In the genomic region with DNA sequence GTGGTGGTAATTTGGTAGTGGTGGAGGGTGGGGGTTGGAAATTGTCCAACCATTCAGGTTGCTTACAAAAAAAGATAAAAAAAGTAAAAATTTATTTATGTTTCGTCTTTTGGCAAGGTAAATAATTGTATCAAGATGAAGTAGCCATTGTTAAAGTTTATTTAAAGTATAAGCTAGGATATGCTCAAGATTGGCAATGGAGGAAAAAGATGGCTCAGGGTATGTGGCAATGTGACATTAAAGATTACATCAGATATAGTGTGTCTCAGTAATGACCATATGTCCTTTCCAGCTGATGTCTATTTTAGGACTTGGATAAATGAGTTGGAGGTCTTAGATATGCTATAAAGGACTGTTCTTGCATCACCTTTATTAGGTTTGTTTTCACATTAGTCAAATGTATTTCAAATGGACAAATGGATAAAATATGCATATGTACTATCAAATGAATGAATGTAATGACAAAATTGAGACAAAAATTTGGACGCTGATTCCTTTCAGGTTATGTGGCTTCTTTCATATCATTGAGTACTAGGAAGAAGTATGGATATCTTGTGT, we compare ENCODE assay signal across 1 cellular context.
TF ChIP-seq lines count a peak whose summit lies in the region.

No MANE protein-coding gene starts in this region.

TF ChIP-seq in K562, 482 proteins besides CTCF, POLR2A, EP300 and RAD21 (continued from another document and continues in another):
- TF ChIP-seq, protein P1, sequence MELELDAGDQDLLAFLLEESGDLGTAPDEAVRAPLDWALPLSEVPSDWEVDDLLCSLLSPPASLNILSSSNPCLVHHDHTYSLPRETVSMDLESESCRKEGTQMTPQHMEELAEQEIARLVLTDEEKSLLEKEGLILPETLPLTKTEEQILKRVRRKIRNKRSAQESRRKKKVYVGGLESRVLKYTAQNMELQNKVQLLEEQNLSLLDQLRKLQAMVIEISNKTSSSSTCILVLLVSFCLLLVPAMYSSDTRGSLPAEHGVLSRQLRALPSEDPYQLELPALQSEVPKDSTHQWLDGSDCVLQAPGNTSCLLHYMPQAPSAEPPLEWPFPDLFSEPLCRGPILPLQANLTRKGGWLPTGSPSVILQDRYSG (tag; conservative IDR thresholded peaks at IDR 0.05; ENCODE audit: low read depth), result 0 out of 2 replicates have a peak, but pooled peaks have one; percentile 52
- no peak for TF ChIP-seq MAFF (IDR thresholded peaks at IDR 0.05; ENCODE audit: low read length)
- no peak for TF ChIP-seq RHOXF2B (CRISPR knock-in tag; conservative IDR thresholded peaks at IDR 0.05)
- TF ChIP-seq, protein P2, sequence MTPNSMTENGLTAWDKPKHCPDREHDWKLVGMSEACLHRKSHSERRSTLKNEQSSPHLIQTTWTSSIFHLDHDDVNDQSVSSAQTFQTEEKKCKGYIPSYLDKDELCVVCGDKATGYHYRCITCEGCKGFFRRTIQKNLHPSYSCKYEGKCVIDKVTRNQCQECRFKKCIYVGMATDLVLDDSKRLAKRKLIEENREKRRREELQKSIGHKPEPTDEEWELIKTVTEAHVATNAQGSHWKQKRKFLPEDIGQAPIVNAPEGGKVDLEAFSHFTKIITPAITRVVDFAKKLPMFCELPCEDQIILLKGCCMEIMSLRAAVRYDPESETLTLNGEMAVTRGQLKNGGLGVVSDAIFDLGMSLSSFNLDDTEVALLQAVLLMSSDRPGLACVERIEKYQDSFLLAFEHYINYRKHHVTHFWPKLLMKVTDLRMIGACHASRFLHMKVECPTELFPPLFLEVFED (CRISPR knock-in tag; conservative IDR thresholded peaks at IDR 0.05), result no peak
- TF ChIP-seq, protein P3, sequence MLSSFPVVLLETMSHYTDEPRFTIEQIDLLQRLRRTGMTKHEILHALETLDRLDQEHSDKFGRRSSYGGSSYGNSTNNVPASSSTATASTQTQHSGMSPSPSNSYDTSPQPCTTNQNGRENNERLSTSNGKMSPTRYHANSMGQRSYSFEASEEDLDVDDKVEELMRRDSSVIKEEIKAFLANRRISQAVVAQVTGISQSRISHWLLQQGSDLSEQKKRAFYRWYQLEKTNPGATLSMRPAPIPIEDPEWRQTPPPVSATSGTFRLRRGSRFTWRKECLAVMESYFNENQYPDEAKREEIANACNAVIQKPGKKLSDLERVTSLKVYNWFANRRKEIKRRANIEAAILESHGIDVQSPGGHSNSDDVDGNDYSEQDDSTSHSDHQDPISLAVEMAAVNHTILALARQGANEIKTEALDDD (IDR thresholded peaks at IDR 0.05), result no peak
- TF ChIP-seq ZNF175 (CRISPR knock-in tag; IDR thresholded peaks at IDR 0.05; ENCODE audit: low read depth), result no peak
- no peak; the same call in 1 of the 2 replicates for TF ChIP-seq GABPA (tag; conservative IDR thresholded peaks at IDR 0.05; ENCODE audit: low read depth)
- TF ChIP-seq IFI16 (CRISPR knock-in tag; IDR thresholded peaks at IDR 0.05), result no peak
- TF ChIP-seq SOX6 (IDR thresholded peaks at IDR 0.05), result peak; percentile 7; the same call in 1 of the 2 replicates
- no peak for TF ChIP-seq SNRNP70 (optimal IDR thresholded peaks at IDR 0.05; ENCODE audit: low read depth, low read length)
- TF ChIP-seq ZNF57 (CRISPR knock-in tag; IDR thresholded peaks at IDR 0.05), result no peak
- TF ChIP-seq ZBTB7A (IDR thresholded peaks at IDR 0.05; ENCODE audit: borderline replicate concordance, control insufficient read depth, low read depth, low read length), result no peak
- TF ChIP-seq MEIS2 (IDR thresholded peaks at IDR 0.05; ENCODE audit: partially characterized antibody), result peak; percentile 68
- no peak for TF ChIP-seq CHD1 (IDR thresholded peaks at IDR 0.05; ENCODE audit: low read length)
- TF ChIP-seq ZNF253 (CRISPR knock-in tag; conservative IDR thresholded peaks at IDR 0.05), result no peak
- no peak for TF ChIP-seq ZFP1 (CRISPR knock-in tag; IDR thresholded peaks at IDR 0.05)
- TF ChIP-seq ZNF347 (CRISPR knock-in tag; IDR thresholded peaks at IDR 0.05; ENCODE audit: low read depth), result no peak
- TF ChIP-seq RFX7 (CRISPR knock-in tag; IDR thresholded peaks at IDR 0.05), result no peak
- TF ChIP-seq ZC3H8 (IDR thresholded peaks at IDR 0.05), result no peak
- no peak for TF ChIP-seq NUFIP1 (IDR thresholded peaks at IDR 0.05; ENCODE audit: partially characterized antibody)
- TF ChIP-seq, protein P4, sequence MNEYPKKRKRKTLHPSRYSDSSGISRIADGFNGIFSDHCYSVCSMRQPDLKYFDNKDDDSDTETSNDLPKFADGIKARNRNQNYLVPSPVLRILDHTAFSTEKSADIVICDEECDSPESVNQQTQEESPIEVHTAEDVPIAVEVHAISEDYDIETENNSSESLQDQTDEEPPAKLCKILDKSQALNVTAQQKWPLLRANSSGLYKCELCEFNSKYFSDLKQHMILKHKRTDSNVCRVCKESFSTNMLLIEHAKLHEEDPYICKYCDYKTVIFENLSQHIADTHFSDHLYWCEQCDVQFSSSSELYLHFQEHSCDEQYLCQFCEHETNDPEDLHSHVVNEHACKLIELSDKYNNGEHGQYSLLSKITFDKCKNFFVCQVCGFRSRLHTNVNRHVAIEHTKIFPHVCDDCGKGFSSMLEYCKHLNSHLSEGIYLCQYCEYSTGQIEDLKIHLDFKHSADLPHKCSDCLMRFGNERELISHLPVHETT (CRISPR knock-in tag; conservative IDR thresholded peaks at IDR 0.05 in 1 of 2, IDR thresholded peaks at IDR 0.05 in 1 of 2), result peak in 1 of 2 experiments; percentile 65; a peak in 2 of 4 replicates
- no peak for TF ChIP-seq MAFG (tag; conservative IDR thresholded peaks at IDR 0.05)
- TF ChIP-seq, protein P5, sequence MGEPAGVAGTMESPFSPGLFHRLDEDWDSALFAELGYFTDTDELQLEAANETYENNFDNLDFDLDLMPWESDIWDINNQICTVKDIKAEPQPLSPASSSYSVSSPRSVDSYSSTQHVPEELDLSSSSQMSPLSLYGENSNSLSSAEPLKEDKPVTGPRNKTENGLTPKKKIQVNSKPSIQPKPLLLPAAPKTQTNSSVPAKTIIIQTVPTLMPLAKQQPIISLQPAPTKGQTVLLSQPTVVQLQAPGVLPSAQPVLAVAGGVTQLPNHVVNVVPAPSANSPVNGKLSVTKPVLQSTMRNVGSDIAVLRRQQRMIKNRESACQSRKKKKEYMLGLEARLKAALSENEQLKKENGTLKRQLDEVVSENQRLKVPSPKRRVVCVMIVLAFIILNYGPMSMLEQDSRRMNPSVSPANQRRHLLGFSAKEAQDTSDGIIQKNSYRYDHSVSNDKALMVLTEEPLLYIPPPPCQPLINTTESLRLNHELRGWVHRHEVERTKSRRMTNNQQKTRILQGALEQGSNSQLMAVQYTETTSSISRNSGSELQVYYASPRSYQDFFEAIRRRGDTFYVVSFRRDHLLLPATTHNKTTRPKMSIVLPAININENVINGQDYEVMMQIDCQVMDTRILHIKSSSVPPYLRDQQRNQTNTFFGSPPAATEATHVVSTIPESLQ (CRISPR knock-in tag; IDR thresholded peaks at IDR 0.05), result no peak
- peak; percentile 62; the same call in 1 of the 2 replicates for TF ChIP-seq PTRF (tag; IDR thresholded peaks at IDR 0.05)
- no peak for TF ChIP-seq ZNF197 (CRISPR knock-in tag; IDR thresholded peaks at IDR 0.05; ENCODE audit: low read depth)
- TF ChIP-seq BHLHE40 (IDR thresholded peaks at IDR 0.05; ENCODE audit: low read length), result no peak
- no peak for TF ChIP-seq GATAD2A (IDR thresholded peaks at IDR 0.05)
- TF ChIP-seq MAFK (IDR thresholded peaks at IDR 0.05; ENCODE audit: low read length), result no peak
- TF ChIP-seq TCF7 (IDR thresholded peaks at IDR 0.05; ENCODE audit: borderline replicate concordance), result no peak
- no peak for TF ChIP-seq ZNF134 (CRISPR knock-in tag; conservative IDR thresholded peaks at IDR 0.05)
- no peak for TF ChIP-seq NR1H2 (CRISPR knock-in tag; IDR thresholded peaks at IDR 0.05)
- no peak for TF ChIP-seq PRMT5 (CRISPR knock-in tag; IDR thresholded peaks at IDR 0.05)
- no peak for TF ChIP-seq RBM39 (optimal IDR thresholded peaks at IDR 0.05; ENCODE audit: low read depth, low read length)
- no peak for TF ChIP-seq NFIX (CRISPR knock-in tag; IDR thresholded peaks at IDR 0.05; ENCODE audit: low read depth)
- no peak for TF ChIP-seq MYBL2 (IDR thresholded peaks at IDR 0.05; ENCODE audit: low read depth)
- TF ChIP-seq MYBL2 (CRISPR knock-in tag; IDR thresholded peaks at IDR 0.05; ENCODE audit: borderline replicate concordance), result no peak
- TF ChIP-seq, protein P6, sequence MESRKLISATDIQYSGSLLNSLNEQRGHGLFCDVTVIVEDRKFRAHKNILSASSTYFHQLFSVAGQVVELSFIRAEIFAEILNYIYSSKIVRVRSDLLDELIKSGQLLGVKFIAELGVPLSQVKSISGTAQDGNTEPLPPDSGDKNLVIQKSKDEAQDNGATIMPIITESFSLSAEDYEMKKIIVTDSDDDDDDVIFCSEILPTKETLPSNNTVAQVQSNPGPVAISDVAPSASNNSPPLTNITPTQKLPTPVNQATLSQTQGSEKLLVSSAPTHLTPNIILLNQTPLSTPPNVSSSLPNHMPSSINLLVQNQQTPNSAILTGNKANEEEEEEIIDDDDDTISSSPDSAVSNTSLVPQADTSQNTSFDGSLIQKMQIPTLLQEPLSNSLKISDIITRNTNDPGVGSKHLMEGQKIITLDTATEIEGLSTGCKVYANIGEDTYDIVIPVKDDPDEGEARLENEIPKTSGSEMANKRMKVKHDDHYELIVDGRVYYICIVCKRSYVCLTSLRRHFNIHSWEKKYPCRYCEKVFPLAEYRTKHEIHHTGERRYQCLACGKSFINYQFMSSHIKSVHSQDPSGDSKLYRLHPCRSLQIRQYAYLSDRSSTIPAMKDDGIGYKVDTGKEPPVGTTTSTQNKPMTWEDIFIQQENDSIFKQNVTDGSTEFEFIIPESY (CRISPR knock-in tag; IDR thresholded peaks at IDR 0.05), result no peak
- TF ChIP-seq STAT5B (CRISPR knock-in tag; IDR thresholded peaks at IDR 0.05), result 0 out of 2 replicates have a peak, but pooled peaks have one; percentile 44
- TF ChIP-seq MYC (IDR thresholded peaks at IDR 0.05; ENCODE audit: low read depth, low read length), result peak; percentile 76
- TF ChIP-seq MYC (CRISPR knock-in tag; IDR thresholded peaks at IDR 0.05; ENCODE audit: borderline replicate concordance, low read depth), result 0 out of 2 replicates have a peak, but pooled peaks have one; percentile 30
- TF ChIP-seq, protein P7, sequence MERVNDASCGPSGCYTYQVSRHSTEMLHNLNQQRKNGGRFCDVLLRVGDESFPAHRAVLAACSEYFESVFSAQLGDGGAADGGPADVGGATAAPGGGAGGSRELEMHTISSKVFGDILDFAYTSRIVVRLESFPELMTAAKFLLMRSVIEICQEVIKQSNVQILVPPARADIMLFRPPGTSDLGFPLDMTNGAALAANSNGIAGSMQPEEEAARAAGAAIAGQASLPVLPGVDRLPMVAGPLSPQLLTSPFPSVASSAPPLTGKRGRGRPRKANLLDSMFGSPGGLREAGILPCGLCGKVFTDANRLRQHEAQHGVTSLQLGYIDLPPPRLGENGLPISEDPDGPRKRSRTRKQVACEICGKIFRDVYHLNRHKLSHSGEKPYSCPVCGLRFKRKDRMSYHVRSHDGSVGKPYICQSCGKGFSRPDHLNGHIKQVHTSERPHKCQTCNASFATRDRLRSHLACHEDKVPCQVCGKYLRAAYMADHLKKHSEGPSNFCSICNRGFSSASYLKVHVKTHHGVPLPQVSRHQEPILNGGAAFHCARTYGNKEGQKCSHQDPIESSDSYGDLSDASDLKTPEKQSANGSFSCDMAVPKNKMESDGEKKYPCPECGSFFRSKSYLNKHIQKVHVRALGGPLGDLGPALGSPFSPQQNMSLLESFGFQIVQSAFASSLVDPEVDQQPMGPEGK (CRISPR knock-in tag; IDR thresholded peaks at IDR 0.05; ENCODE audit: borderline replicate concordance), result no peak
- TF ChIP-seq ZNF644 (tag; IDR thresholded peaks at IDR 0.05; ENCODE audit: low read depth), result no peak
- TF ChIP-seq ZNF764 (CRISPR knock-in tag; IDR thresholded peaks at IDR 0.05; ENCODE audit: low read depth), result no peak
- TF ChIP-seq, protein P8, sequence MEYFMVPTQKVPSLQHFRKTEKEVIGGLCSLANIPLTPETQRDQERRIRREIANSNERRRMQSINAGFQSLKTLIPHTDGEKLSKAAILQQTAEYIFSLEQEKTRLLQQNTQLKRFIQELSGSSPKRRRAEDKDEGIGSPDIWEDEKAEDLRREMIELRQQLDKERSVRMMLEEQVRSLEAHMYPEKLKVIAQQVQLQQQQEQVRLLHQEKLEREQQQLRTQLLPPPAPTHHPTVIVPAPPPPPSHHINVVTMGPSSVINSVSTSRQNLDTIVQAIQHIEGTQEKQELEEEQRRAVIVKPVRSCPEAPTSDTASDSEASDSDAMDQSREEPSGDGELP (CRISPR knock-in tag; IDR thresholded peaks at IDR 0.05; ENCODE audit: borderline replicate concordance), result no peak; the same call in 1 of the 2 replicates
- TF ChIP-seq CHD2 (IDR thresholded peaks at IDR 0.05; ENCODE audit: low read depth, low read length), result no peak
- TF ChIP-seq ARNT (IDR thresholded peaks at IDR 0.05), result no peak
- TF ChIP-seq, protein P9, sequence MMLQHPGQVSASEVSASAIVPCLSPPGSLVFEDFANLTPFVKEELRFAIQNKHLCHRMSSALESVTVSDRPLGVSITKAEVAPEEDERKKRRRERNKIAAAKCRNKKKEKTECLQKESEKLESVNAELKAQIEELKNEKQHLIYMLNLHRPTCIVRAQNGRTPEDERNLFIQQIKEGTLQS (IDR thresholded peaks at IDR 0.05), result peak; percentile 95
- TF ChIP-seq, protein P9 (CRISPR knock-in tag; conservative IDR thresholded peaks at IDR 0.05), result 0 out of 2 replicates have a peak, but pooled peaks have one; percentile 56
- TF ChIP-seq BRD4 (IDR thresholded peaks at IDR 0.05), result peak; percentile 84; the same call in 1 of the 2 replicates
- no peak for TF ChIP-seq FOXA1 (IDR thresholded peaks at IDR 0.05; ENCODE audit: borderline replicate concordance)
- TF ChIP-seq MAZ (CRISPR knock-in tag; conservative IDR thresholded peaks at IDR 0.05 in 1 of 2, IDR thresholded peaks at IDR 0.05 in 1 of 2), result no peak
- TF ChIP-seq, protein P10, sequence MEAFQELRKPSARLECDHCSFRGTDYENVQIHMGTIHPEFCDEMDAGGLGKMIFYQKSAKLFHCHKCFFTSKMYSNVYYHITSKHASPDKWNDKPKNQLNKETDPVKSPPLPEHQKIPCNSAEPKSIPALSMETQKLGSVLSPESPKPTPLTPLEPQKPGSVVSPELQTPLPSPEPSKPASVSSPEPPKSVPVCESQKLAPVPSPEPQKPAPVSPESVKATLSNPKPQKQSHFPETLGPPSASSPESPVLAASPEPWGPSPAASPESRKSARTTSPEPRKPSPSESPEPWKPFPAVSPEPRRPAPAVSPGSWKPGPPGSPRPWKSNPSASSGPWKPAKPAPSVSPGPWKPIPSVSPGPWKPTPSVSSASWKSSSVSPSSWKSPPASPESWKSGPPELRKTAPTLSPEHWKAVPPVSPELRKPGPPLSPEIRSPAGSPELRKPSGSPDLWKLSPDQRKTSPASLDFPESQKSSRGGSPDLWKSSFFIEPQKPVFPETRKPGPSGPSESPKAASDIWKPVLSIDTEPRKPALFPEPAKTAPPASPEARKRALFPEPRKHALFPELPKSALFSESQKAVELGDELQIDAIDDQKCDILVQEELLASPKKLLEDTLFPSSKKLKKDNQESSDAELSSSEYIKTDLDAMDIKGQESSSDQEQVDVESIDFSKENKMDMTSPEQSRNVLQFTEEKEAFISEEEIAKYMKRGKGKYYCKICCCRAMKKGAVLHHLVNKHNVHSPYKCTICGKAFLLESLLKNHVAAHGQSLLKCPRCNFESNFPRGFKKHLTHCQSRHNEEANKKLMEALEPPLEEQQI (IDR thresholded peaks at IDR 0.05), result no peak
- no peak for TF ChIP-seq TBL1XR1 (IDR thresholded peaks at IDR 0.05; ENCODE audit: low read length in 2 of 2)
- TF ChIP-seq CBFA2T3 (IDR thresholded peaks at IDR 0.05), result peak; percentile 66
- TF ChIP-seq ETV5 (CRISPR knock-in tag; IDR thresholded peaks at IDR 0.05; ENCODE audit: low read depth), result no peak
- TF ChIP-seq CBFB (CRISPR knock-in tag; IDR thresholded peaks at IDR 0.05), result no peak
- peak; percentile 89 for TF ChIP-seq DACH1 (IDR thresholded peaks at IDR 0.05; ENCODE audit: partially characterized antibody)
